ENCODE assay signal across 30 cellular contexts in genomic region chr1:50326026-50326425, GRCh38.
"Had no signal": no experiment of that assay in that cellular context is flagged by ENCODE, and none has a peak within 500 bp of the region (broad histone marks: within the 10 kb centered on the region; RNA-seq: fewer than 3 reads in every experiment).

No MANE protein-coding gene starts in this region.

- H3K9me3 ChIP-seq: adrenal gland, ascending aorta, body of pancreas, breast epithelium had no signal

- H3K4me3 ChIP-seq: adrenal gland, ascending aorta, body of pancreas, breast epithelium, cardiac muscle cell had no signal

- DNase-seq: activated effector memory CD4-positive, alpha-beta T cell treated with anti-CD3 and anti-CD28 coated beads, Interleukin-2, amount 50 U/mL, for 16 hours; activated effector memory CD4-positive, alpha-beta T cell treated with Interleukin-2 at 50 U/mL for 16 hours; activated gamma-delta T cell; activated gamma-delta T cell treated with Interleukin-2 at 50 U/mL for 16 hours; activated naive CD4-positive, alpha-beta T cell; activated naive CD4-positive, alpha-beta T cell treated with anti-CD3 and anti-CD28 coated beads for 36 hours; activated naive CD4-positive, alpha-beta T cell treated with anti-CD3 and anti-CD28 coated beads, Interleukin-2, amount 10 ng/mL, durations not matched to agents 7 days and 5 days; activated naive CD4-positive, alpha-beta T cell treated with anti-CD3 and anti-CD28 coated beads, Interleukin-2, amount 50 U/mL, for 16 hours; activated naive CD4-positive, alpha-beta T cell treated with Interleukin-2 at 50 U/mL for 16 hours; activated naive CD8-positive, alpha-beta T cell treated with anti-CD3 and anti-CD28 coated beads for 36 hours; activated naive CD8-positive, alpha-beta T cell treated with anti-CD3 and anti-CD28 coated beads, Interleukin-2, amount 10 ng/mL, durations not matched to agents 7 days and 5 days; activated naive CD8-positive, alpha-beta T cell treated with anti-CD3 and anti-CD28 coated beads, Interleukin-2, amount 50 U/mL, for 24 hours; activated T-cell treated with anti-CD3 and anti-CD28 coated beads, Interleukin-2, amount 50 U/mL, for 1 hour; activated T-cell treated with anti-CD3 and anti-CD28 coated beads, Interleukin-2, amount 50 U/mL, for 24 hours; activated T-cell treated with anti-CD3 and anti-CD28 coated beads, Interleukin-2, amount 50 U/mL, for 4 hours; activated T-cell treated with anti-CD3 and anti-CD28 coated beads, Interleukin-2, amount 50 U/mL, for 48 hours; activated T-cell treated with anti-CD3 and anti-CD28 coated beads, Interleukin-2, amount 50 U/mL, for 72 hours; adrenal gland; amniotic stem cell; amygdala; anterior cingulate cortex; aorta; body of pancreas; brain microvascular endothelial cell; caudate nucleus; central memory CD4-positive, alpha-beta T cell; cerebellar nuclear complex had no signal

- H3K4me1 ChIP-seq: adrenal gland, ascending aorta, body of pancreas, breast epithelium had no signal

- H3K36me3 ChIP-seq: adrenal gland, ascending aorta, brain microvascular endothelial cell, breast epithelium, cardiac muscle cell had no signal

- H3K27me3 ChIP-seq: adrenal gland, ascending aorta, body of pancreas, brain microvascular endothelial cell had no signal

- H3K27ac ChIP-seq: adrenal gland, ascending aorta, body of pancreas, brain microvascular endothelial cell, breast epithelium, cardiac muscle cell had no signal
